18 cellular contexts compared by ENCODE assay signal in the genomic region with DNA sequence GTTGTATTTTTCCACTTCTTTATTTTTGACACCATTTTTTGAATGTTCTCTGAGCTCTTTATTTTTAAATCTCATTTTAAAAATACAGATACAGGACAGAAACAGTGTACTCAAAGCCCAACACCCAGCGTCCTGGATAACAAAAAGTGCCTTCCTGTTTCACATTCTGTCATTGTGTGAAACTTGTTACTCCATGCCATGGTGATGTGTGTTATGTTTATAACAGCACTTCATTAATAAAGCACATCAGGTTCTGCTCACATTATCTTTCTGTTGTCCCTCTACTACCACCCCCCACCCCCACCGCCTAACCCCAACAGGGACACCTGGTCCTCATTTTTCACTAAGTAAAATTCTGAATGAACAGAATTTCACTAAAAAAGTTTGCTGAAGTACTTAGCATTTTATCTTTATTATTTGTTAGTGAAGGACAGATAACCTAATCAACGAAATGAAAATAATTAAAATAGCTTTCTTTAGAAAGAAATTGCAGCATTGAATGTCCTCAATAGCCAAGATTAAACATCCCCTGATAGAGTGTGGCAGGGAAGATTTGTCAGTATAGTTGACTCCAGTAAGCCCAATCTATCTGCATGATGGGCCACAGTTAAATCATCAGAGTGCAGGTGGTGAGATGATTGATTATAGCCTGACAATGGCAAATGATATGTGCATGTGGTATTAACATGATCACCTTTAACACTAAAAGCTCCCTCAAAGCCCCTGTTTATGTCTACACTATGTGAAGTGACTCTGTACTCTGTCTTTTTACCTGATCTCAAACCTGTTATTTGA.
DNase-seq lines count a peak whose midpoint lies in the region; ATAC-seq, FAIRE-seq and TF ChIP-seq lines count a peak whose summit lies in the region.
"Had no signal": no experiment of that assay in that cellular context is flagged by ENCODE, and none has a peak within 500 bp of the region (broad histone marks: within the 10 kb centered on the region; RNA-seq: fewer than 3 reads in every experiment).

No MANE protein-coding gene starts in this region.

- no peak overlapping the region for H3K27ac ChIP-seq in esophagus squamous epithelium
- H3K27ac ChIP-seq: BLaER1 had no signal

- peak; percentile 73 for ATAC-seq in left ventricle myocardium superior
- ATAC-seq in HG02852 (IDR thresholded peaks at IDR 0.05; ENCODE audit: unreplicated experiment), result no peak
- ATAC-seq in GM19023 (IDR thresholded peaks at IDR 0.05; ENCODE audit: unreplicated experiment), result no peak
- ATAC-seq: PC-3, SK-N-SH treated with all-trans-retinoic acid at 6 μM for 48 hours had no signal

- TF ChIP-seq CTCF in D721Med (IDR thresholded peaks at IDR 0.05; ENCODE audit: insufficient read depth, missing control alignments) (no peak), esophagus squamous epithelium (IDR thresholded peaks at IDR 0.05) (no peak)

- H3K4me1 ChIP-seq in esophagus squamous epithelium, result no peaks in the 10 kb centered on the region
- H3K4me1 ChIP-seq: BLaER1 had no signal

- no peak for TF ChIP-seq POLR2A in esophagus squamous epithelium (IDR thresholded peaks at IDR 0.05)

- 58 to 59% methylated on average over 3 of the region's 3 CpGs for WGBS in esophagus squamous epithelium, 2 donors

- H3K27me3 ChIP-seq in esophagus squamous epithelium, result no peaks in the 10 kb centered on the region
- H3K27me3 ChIP-seq: BLaER1 had no signal

- POLR2A ChIA-PET in HEK293T (lab: Yijun Ruan, JAX), result no interaction called here

- no peaks in the 10 kb centered on the region for H3K9me3 ChIP-seq in esophagus squamous epithelium
- H3K9me3 ChIP-seq: BLaER1, HAP-1 had no signal

- no peak overlapping the region for H3K4me3 ChIP-seq in esophagus squamous epithelium
- H3K4me3 ChIP-seq: BLaER1, HAP-1 had no signal

- intact Hi-C loops in left ventricle myocardium superior (cut with micrococcal nuclease) (no loop called here), esophagus squamous epithelium (cut with DNase I) (no loop called here)

- DNase-seq in D721Med (ENCODE audit: insufficient read length, low spot score) (no peak), HEK293T (ENCODE audit: extremely low spot score) (no peak), NCI-H69 (lab: John Stamatoyannopoulos, UW) (peak; percentile 89), left ventricle myocardium superior (no peak), esophagus squamous epithelium (lab: John Stamatoyannopoulos, UW) (no peak)
- DNase-seq: CD8-positive, alpha-beta memory T cell; DMS 273 treated with DMSO at 0.1 percent for 48 hours; IMR-90; Kasumi-1; NCI-H1436; NCI-H2107; NK-92 treated with Interleukin-12 subunit alpha and Interleukin-12 subunit beta, amount 100 ng/mL, for 24 hours; PC-3 had no signal

- CTCF ChIA-PET in HEK293T (lab: Yijun Ruan, JAX), result no interaction called here

- H3K36me3 ChIP-seq in esophagus squamous epithelium, result no peaks in the 10 kb centered on the region
- H3K36me3 ChIP-seq: BLaER1, HAP-1 had no signal

- peak; percentile 89 for FAIRE-seq in D721Med (lab: Jason Lieb, UNC)

TF ChIP-seq in HEK293T, 16 proteins besides CTCF, POLR2A, EP300 and RAD21:
- TF ChIP-seq L3MBTL2 (conservative IDR thresholded peaks at IDR 0.05), result no peak
- TF ChIP-seq, protein P1, sequence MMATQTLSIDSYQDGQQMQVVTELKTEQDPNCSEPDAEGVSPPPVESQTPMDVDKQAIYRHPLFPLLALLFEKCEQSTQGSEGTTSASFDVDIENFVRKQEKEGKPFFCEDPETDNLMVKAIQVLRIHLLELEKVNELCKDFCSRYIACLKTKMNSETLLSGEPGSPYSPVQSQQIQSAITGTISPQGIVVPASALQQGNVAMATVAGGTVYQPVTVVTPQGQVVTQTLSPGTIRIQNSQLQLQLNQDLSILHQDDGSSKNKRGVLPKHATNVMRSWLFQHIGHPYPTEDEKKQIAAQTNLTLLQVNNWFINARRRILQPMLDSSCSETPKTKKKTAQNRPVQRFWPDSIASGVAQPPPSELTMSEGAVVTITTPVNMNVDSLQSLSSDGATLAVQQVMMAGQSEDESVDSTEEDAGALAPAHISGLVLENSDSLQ (IDR thresholded peaks at IDR 0.05), result 0 out of 2 replicates have a peak, but pooled peaks have one; percentile 5
